In genomic region chr14:54189358-54190354, GRCh38 we compare ENCODE assay signal across 10 cellular contexts.
DNase-seq lines count a peak whose midpoint lies in the region; ATAC-seq, FAIRE-seq and TF ChIP-seq lines count a peak whose summit lies in the region.
"Had no signal": no experiment of that assay in that cellular context is flagged by ENCODE, and none has a peak within 500 bp of the region (broad histone marks: within the 10 kb centered on the region; RNA-seq: fewer than 3 reads in every experiment).

No MANE protein-coding gene starts in this region.

- SMC1A ChIA-PET in GM12878 (lab: Charles Lee; ENCODE audit: uncharacterized antibody, unreplicated experiment): interaction anchor here (0.9 kb wide), 1 partner anchor 16 kb away, joined by 3 read pairs; no protein-coding TSS in a partner anchor

- H3K4me1 ChIP-seq in GM12878 (ENCODE audit: control insufficient read depth, insufficient read depth, low read length) (no peaks in the 10 kb centered on the region), mesendoderm (ENCODE audit: control insufficient read depth, low read depth, low read length) (peaks cover 2% of the 10 kb centered on the region)

- peak overlapping the region; percentile 11 for H4K5ac ChIP-seq in mesendoderm (ENCODE audit: low read length)

- H3K27ac ChIP-seq in GM12878 (ENCODE audit: control insufficient read depth, insufficient read depth) (no peak overlapping the region), mesendoderm (ENCODE audit: low read depth, low read length) (no peak overlapping the region)

- no peak overlapping the region; the same call in 1 of the 2 replicates for H2AFZ ChIP-seq in GM12878 (ENCODE audit: control insufficient read depth, low read depth, low read length)

- no peak overlapping the region for H3K23ac ChIP-seq in mesendoderm (ENCODE audit: low read length)

- no peak for TF ChIP-seq RAD21 in GM12878 (IDR thresholded peaks at IDR 0.05; ENCODE audit: insufficient read depth, low read depth, low read length)

- H3K4me2 ChIP-seq in GM12878 (ENCODE audit: control insufficient read depth, insufficient read depth) (no peak overlapping the region), mesendoderm (ENCODE audit: low read length) (no peak overlapping the region)

- no peak overlapping the region for H3K4ac ChIP-seq in mesendoderm (ENCODE audit: low read depth, low read length)

- H3K18ac ChIP-seq in mesendoderm (ENCODE audit: low read length): peak overlapping the region; percentile 75

- BruUV-seq in GM12878 (replicated peaks; lab: Mats Ljungman, UMichigan): no TSS peak

- H2AK5ac ChIP-seq in mesendoderm (ENCODE audit: low read length): no peak overlapping the region

- H3K9ac ChIP-seq in GM12878 (ENCODE audit: control insufficient read depth, insufficient read depth, low read length): no peak overlapping the region
- H3K9ac ChIP-seq in mesendoderm (ENCODE audit: low read length): no peak overlapping the region

- no peaks in the 10 kb centered on the region for H3K9me3 ChIP-seq in GM12878 (replicated peaks; ENCODE audit: control insufficient read depth, insufficient read depth, low read length)

- in situ Hi-C loops in Caki2 (cut with HindIII; ENCODE audit: low pct_unique_long_range_greater_than_20kb, low sequenced_read_pairs): no loop called here
- in situ Hi-C loops in GM12878 (cut with MboI): no loop called here

- ATAC-seq in GM12878 (no peak), GM19463 (IDR thresholded peaks at IDR 0.05; ENCODE audit: unreplicated experiment) (no peak)

- H2BK5ac ChIP-seq in mesendoderm (ENCODE audit: low read length): no peak overlapping the region

- no peaks in the 10 kb centered on the region for H3K27me3 ChIP-seq in GM12878 (replicated peaks in 1 of 2; ENCODE audit: control insufficient read depth in 2 of 2, insufficient read depth in 2 of 2, low read length in 1 of 2)
- H3K27me3 ChIP-seq in mesendoderm (ENCODE audit: insufficient read depth, low read length, poor library complexity): no peaks in the 10 kb centered on the region

- no peak overlapping the region for H3K56ac ChIP-seq in mesendoderm (ENCODE audit: low read length)

- RAD21 ChIA-PET in GM12878 (lab: Charles Lee; ENCODE audit: unreplicated experiment): no interaction called here

- FAIRE-seq in GM12878 (lab: Jason Lieb, UNC): no peak

- no peak for TF ChIP-seq CTCF in GM12878 (IDR thresholded peaks at IDR 0.05 in 2 of 3, conservative IDR thresholded peaks at IDR 0.05 in 1 of 3; ENCODE audit: control insufficient read depth in 2 of 3, extremely low read depth in 1 of 3, insufficient read depth in 1 of 3, low read depth in 3 of 3, low read length in 3 of 3)

- DNase-seq in Caki2 (ENCODE audit: low read depth) (peak; percentile 31), LHCN-M2 (ENCODE audit: low read depth) (peak; percentile 92), GM12878 (ENCODE audit: low read depth, low spot score) (no peak), mesendoderm (peak; percentile 35)
- no peak for DNase-seq in activated CD4-positive, alpha-beta T cell treated with anti-CD3 and anti-CD28 coated beads for 1 hour
- no peak for DNase-seq in central memory CD4-positive, alpha-beta T cell
- no peak for DNase-seq in stimulated activated CD4-positive, alpha-beta T cell treated with anti-CD3 and anti-CD28 coated beads, Interleukin-12 subunit alpha, Interleukin-12 subunit beta, amount 100 ng/mL, for 4 hours
- DNase-seq: activated naive CD4-positive, alpha-beta T cell treated with anti-CD3 and anti-CD28 coated beads for 36 hours; midbrain had no signal

- 45% methylated on average over 5 of the region's 5 CpGs for WGBS in GM12878 (ENCODE audit: insufficient coverage, insufficient replicate concordance, low lambda C conversion rate, missing lambda C conversion rate)
- no CpG with 5 or more reads among the region's 5 CpGs for WGBS in mesendoderm (ENCODE audit: extremely low coverage, insufficient coverage, low lambda C conversion rate)

- H3K4me3 ChIP-seq in GM12878 (no peak overlapping the region), mesendoderm (ENCODE audit: low read length) (no peak overlapping the region)

- intact Hi-C loops in GM12878 (cut with micrococcal nuclease; ENCODE audit: unreplicated experiment): no loop called here

- H4K20me1 ChIP-seq in GM12878 (ENCODE audit: control insufficient read depth, insufficient read depth): no peaks in the 10 kb centered on the region

- H2BK120ac ChIP-seq in mesendoderm (ENCODE audit: low read depth, low read length): no peak overlapping the region

- CTCF ChIA-PET in GM12878 (lab: Yijun Ruan, JAX): no interaction called here

- no peak for TF ChIP-seq EP300 in GM12878 (IDR thresholded peaks at IDR 0.05; ENCODE audit: borderline replicate concordance in 1 of 2, control insufficient read depth in 1 of 2, low read depth in 2 of 2, low read length in 2 of 2)

- no peak overlapping the region for H2BK15ac ChIP-seq in mesendoderm (replicated peaks; ENCODE audit: low read depth)

- TF ChIP-seq POLR2A in GM12878 (IDR thresholded peaks at IDR 0.05; ENCODE audit: low read depth, low read length): no peak

- POLR2A ChIA-PET in GM12878 (lab: Charles Lee): no interaction called here

- no peaks in the 10 kb centered on the region for H3K79me2 ChIP-seq in GM12878 (ENCODE audit: control insufficient read depth, insufficient read depth, low read length)
- H3K79me2 ChIP-seq in mesendoderm (ENCODE audit: control insufficient read depth, insufficient read depth, low read length): no peaks in the 10 kb centered on the region

- H3K36me3 ChIP-seq in GM12878 (ENCODE audit: control insufficient read depth in 2 of 2, insufficient read depth in 2 of 2, low read length in 1 of 2) (no peaks in the 10 kb centered on the region), mesendoderm (ENCODE audit: control insufficient read depth, insufficient read depth, low read length) (no peaks in the 10 kb centered on the region)

- no peak overlapping the region for H4K8ac ChIP-seq in mesendoderm (ENCODE audit: low read depth, low read length)

- H3K79me1 ChIP-seq in mesendoderm (ENCODE audit: low read length): no peaks in the 10 kb centered on the region

TF ChIP-seq in GM12878, 131 proteins besides CTCF, POLR2A, EP300 and RAD21:
- peak; percentile 76 for TF ChIP-seq RAD51 (IDR thresholded peaks at IDR 0.05)
- no peak for TF ChIP-seq SREBF2 (IDR thresholded peaks at IDR 0.05; ENCODE audit: low read length)

Comparison
In these comparisons a context has a peak if more than half of its experiments do, and no peak if none do; other contexts are left out.
1. DNase-seq: peak in Caki2 (single experiment), LHCN-M2 (single experiment) and mesendoderm (single experiment); none in GM12878 (single experiment), activated CD4-positive, alpha-beta T cell treated with anti-CD3 and anti-CD28 coated beads for 1 hour (single experiment), central memory CD4-positive, alpha-beta T cell (single experiment) and stimulated activated CD4-positive, alpha-beta T cell treated with anti-CD3 and anti-CD28 coated beads, Interleukin-12 subunit alpha, Interleukin-12 subunit beta, amount 100 ng/mL, for 4 hours (single experiment).